ENCODE assay signal across 21 cellular contexts in the genomic region with DNA sequence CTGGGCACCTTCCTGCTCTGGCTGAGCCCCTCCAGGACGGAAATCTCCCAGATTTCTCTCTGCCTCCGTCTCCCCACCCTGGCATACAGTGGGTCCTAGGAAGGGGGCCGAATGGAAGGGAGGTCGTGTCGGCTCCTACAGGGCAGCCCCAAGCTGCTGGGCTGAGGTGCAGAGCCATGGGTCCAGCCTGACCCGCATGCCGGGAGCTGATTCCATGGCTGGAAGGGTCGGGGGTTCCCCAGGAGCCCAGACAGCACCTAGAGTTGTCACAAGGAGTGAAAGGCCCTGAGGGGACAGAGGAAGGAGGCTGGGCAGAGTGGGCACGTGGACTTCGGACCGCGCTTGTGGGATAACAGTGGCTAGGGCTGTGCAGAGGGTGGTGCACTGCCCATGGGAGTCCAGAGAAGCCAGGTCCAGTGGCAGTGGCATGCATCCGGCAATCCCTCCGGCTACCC. TPM values are rescaled to one million over a fixed set of nuclear protein-coding genes. Genes with fewer than 3 reads are reported as not detected.
DNase-seq lines count a peak whose midpoint lies in the region; ATAC-seq and TF ChIP-seq lines count a peak whose summit lies in the region.
"Had no signal": no experiment of that assay in that cellular context is flagged by ENCODE, and none has a peak within 500 bp of the region (broad histone marks: within the 10 kb centered on the region; RNA-seq: fewer than 3 reads in every experiment).

No MANE protein-coding gene starts in this region.

- peak; percentile 46 for DNase-seq in natural killer cell treated with Interleukin-12 subunit alpha and Interleukin-12 subunit beta and Interleukin-15 and Interleukin-18, amount 100 ng/mL, for 72 hours (ENCODE audit: low spot score)
- DNase-seq in natural killer cell = no peak
- peak; percentile 73 for DNase-seq in chondrocyte (ENCODE audit: low spot score)
- DNase-seq in mucosa of descending colon = peak in 2 of 3 donors; percentile 15 to 29
- DNase-seq in transverse colon = no peak
- DNase-seq in AG20443 (ENCODE audit: low spot score) = no peak
- DNase-seq in NCI-H446 (lab: John Stamatoyannopoulos, UW) = no peak
- DNase-seq: activated CD4-positive, alpha-beta memory T cell treated with anti-CD3 and anti-CD28 coated beads for 36 hours; CD4-positive, alpha-beta memory T cell; cortex of kidney; DND-41; NCI-H1694 treated with DMSO at 0.1 percent for 48 hours; NCI-H226; T-helper 1 cell; testis had no signal

- no peak overlapping the region for H3K4me3 ChIP-seq in mucosa of descending colon
- H3K4me3 ChIP-seq in transverse colon = no peak overlapping the region
- H3K4me3 ChIP-seq: GM23248, testis had no signal

- no peak for TF ChIP-seq POLR2A in transverse colon (IDR thresholded peaks at IDR 0.05)

- no peak overlapping the region for H3K27ac Mint-ChIP-seq in natural killer cell treated with Interleukin-12 subunit alpha and Interleukin-12 subunit beta and Interleukin-15 and Interleukin-18, amount 100 ng/mL, for 72 hours
- H3K27ac Mint-ChIP-seq in natural killer cell (no peak overlapping the region), chondrocyte (ENCODE audit: unreplicated experiment) (no peak overlapping the region)
- H3K27ac Mint-ChIP-seq: activated CD4-positive, alpha-beta memory T cell treated with anti-CD3 and anti-CD28 coated beads for 36 hours; activated naive CD4-positive, alpha-beta T cell treated with anti-CD3 and anti-CD28 coated beads, Interleukin-2, amount 50 U/mL, for 72 hours; CD4-positive, alpha-beta memory T cell had no signal

- no peaks in the 10 kb centered on the region for H3K36me3 Mint-ChIP-seq in natural killer cell treated with Interleukin-12 subunit alpha and Interleukin-12 subunit beta and Interleukin-15 and Interleukin-18, amount 100 ng/mL, for 72 hours
- H3K36me3 Mint-ChIP-seq in natural killer cell (no peaks in the 10 kb centered on the region), chondrocyte (ENCODE audit: low read depth) (peaks cover 3% of the 10 kb centered on the region)
- H3K36me3 Mint-ChIP-seq: activated CD4-positive, alpha-beta memory T cell treated with anti-CD3 and anti-CD28 coated beads for 36 hours; activated naive CD4-positive, alpha-beta T cell treated with anti-CD3 and anti-CD28 coated beads, Interleukin-2, amount 50 U/mL, for 72 hours had no signal

- H3K27ac ChIP-seq in transverse colon = no peak overlapping the region
- H3K27ac ChIP-seq: GM23248, RWPE1, testis had no signal

- intact Hi-C loops in natural killer cell (cut with micrococcal nuclease) = no loop called here
- intact Hi-C loops in mucosa of descending colon (cut with DNase I, micrococcal nuclease) = no loop called here
- intact Hi-C loops in transverse colon (cut with DNase I; ENCODE audit: low total_unique reads) = no loop called here

- in situ Hi-C loops in transverse colon (cut with MboI; ENCODE audit: low pct_ligation_motif_present in 1 of 4, low pct_unique_long_range_greater_than_20kb in 1 of 4, low sequenced_read_pairs in 3 of 4) = loop anchor here in 2 of 4 donors (10.0 to 25.0 kb wide), 2 partner anchors 533 to 545 kb away; no protein-coding TSS in a partner anchor

- TF ChIP-seq CTCF in natural killer cell (IDR thresholded peaks at IDR 0.05) = no peak
- TF ChIP-seq CTCF in chondrocyte (IDR thresholded peaks at IDR 0.05) = no peak
- no peak for TF ChIP-seq CTCF in mucosa of descending colon (IDR thresholded peaks at IDR 0.05)
- TF ChIP-seq CTCF in transverse colon (IDR thresholded peaks at IDR 0.05) = no peak

- no peak for TF ChIP-seq EP300 in transverse colon (IDR thresholded peaks at IDR 0.05; ENCODE audit: low read depth)

- H3K9me3 Mint-ChIP-seq in natural killer cell treated with Interleukin-12 subunit alpha and Interleukin-12 subunit beta and Interleukin-15 and Interleukin-18, amount 100 ng/mL, for 72 hours = no peaks in the 10 kb centered on the region
- no peaks in the 10 kb centered on the region for H3K9me3 Mint-ChIP-seq in natural killer cell
- H3K9me3 Mint-ChIP-seq in chondrocyte (ENCODE audit: low read depth) = no peaks in the 10 kb centered on the region
- H3K9me3 Mint-ChIP-seq: activated CD4-positive, alpha-beta memory T cell treated with anti-CD3 and anti-CD28 coated beads for 36 hours; activated naive CD4-positive, alpha-beta T cell treated with anti-CD3 and anti-CD28 coated beads, Interleukin-2, amount 50 U/mL, for 72 hours; CD4-positive, alpha-beta memory T cell had no signal

- ATAC-seq in natural killer cell treated with Interleukin-12 subunit alpha and Interleukin-12 subunit beta and Interleukin-15 and Interleukin-18, amount 100 ng/mL, for 72 hours = peak in 1 of 2 donors; percentile 13
- no peak for ATAC-seq in natural killer cell
- no peak for ATAC-seq in mucosa of descending colon
- no peak for ATAC-seq in HG03135 (IDR thresholded peaks at IDR 0.05; ENCODE audit: unreplicated experiment)
- ATAC-seq: activated naive CD4-positive, alpha-beta T cell treated with anti-CD3 and anti-CD28 coated beads, Interleukin-2, amount 50 U/mL, for 72 hours had no signal

- no peaks in the 10 kb centered on the region for H3K27me3 Mint-ChIP-seq in natural killer cell treated with Interleukin-12 subunit alpha and Interleukin-12 subunit beta and Interleukin-15 and Interleukin-18, amount 100 ng/mL, for 72 hours
- H3K27me3 Mint-ChIP-seq in natural killer cell (ENCODE audit: low read depth in 2 of 2) = no peaks in the 10 kb centered on the region
- no peaks in the 10 kb centered on the region for H3K27me3 Mint-ChIP-seq in chondrocyte (ENCODE audit: low read depth)
- H3K27me3 Mint-ChIP-seq: activated CD4-positive, alpha-beta memory T cell treated with anti-CD3 and anti-CD28 coated beads for 36 hours; CD4-positive, alpha-beta memory T cell had no signal

- H3K9me3 ChIP-seq in mucosa of descending colon = no peaks in the 10 kb centered on the region
- H3K9me3 ChIP-seq in transverse colon = no peaks in the 10 kb centered on the region
- H3K9me3 ChIP-seq: testis had no signal

- no peaks in the 10 kb centered on the region for H3K27me3 ChIP-seq in transverse colon
- H3K27me3 ChIP-seq: testis had no signal

- H3K36me3 ChIP-seq in mucosa of descending colon (ENCODE audit: low read depth) = no peaks in the 10 kb centered on the region
- H3K36me3 ChIP-seq in transverse colon = no peaks in the 10 kb centered on the region

- H3K4me1 ChIP-seq in mucosa of descending colon (ENCODE audit: low read depth) (no peaks in the 10 kb centered on the region), transverse colon (peaks cover 0 to 5% (median 0%) of the 10 kb centered on the region in 4 donors)
- H3K4me1 ChIP-seq: testis had no signal

- 78% methylated on average over 14 of the region's 14 CpGs; no CpG with 5 or more reads in 1 of the 2 donors for WGBS in transverse colon (ENCODE audit: low coverage in 1 of 2), 2 donors

- no peak overlapping the region for H3K4me3 Mint-ChIP-seq in natural killer cell treated with Interleukin-12 subunit alpha and Interleukin-12 subunit beta and Interleukin-15 and Interleukin-18, amount 100 ng/mL, for 72 hours
- H3K4me3 Mint-ChIP-seq in natural killer cell (no peak overlapping the region), chondrocyte (ENCODE audit: unreplicated experiment) (no peak overlapping the region)
- H3K4me3 Mint-ChIP-seq: activated CD4-positive, alpha-beta memory T cell treated with anti-CD3 and anti-CD28 coated beads for 36 hours had no signal

- H3K4me1 Mint-ChIP-seq in natural killer cell treated with Interleukin-12 subunit alpha and Interleukin-12 subunit beta and Interleukin-15 and Interleukin-18, amount 100 ng/mL, for 72 hours (ENCODE audit: low read depth in 2 of 2) = no peaks in the 10 kb centered on the region
- H3K4me1 Mint-ChIP-seq in natural killer cell (no peaks in the 10 kb centered on the region), chondrocyte (ENCODE audit: low read depth) (no peaks in the 10 kb centered on the region)

RNA-seq across cellular contexts. Expression of gene CCND1, which starts 16.5 kb away (rescaled TPM):
- under 1 TPM in 1 of 2 donors, not detected in 1; 0.67 TPM for total RNA-seq in natural killer cell treated with Interleukin-12 subunit alpha and Interleukin-12 subunit beta and Interleukin-15 and Interleukin-18, amount 100 ng/mL, for 72 hours
- 1 to 10 TPM; 1.4 to 2.3 (median 2.3) TPM for total RNA-seq in natural killer cell
- 129 to 300 TPM (median 130 TPM) in 3 replicates for total RNA-seq in chondrocyte
- total RNA-seq in mucosa of descending colon = 10 to 100 TPM; 44.6 to 82.4 (median 58.9) TPM
- total RNA-seq in transverse colon = 10 to 100 TPM; 26.4 to 78.0 (median 45.0) TPM

RNA-seq across cellular contexts. Expression of gene LTO1, which starts 17.7 kb away (rescaled TPM):
- 10 to 100 TPM; 23.4 to 37.7 TPM for total RNA-seq in natural killer cell treated with Interleukin-12 subunit alpha and Interleukin-12 subunit beta and Interleukin-15 and Interleukin-18, amount 100 ng/mL, for 72 hours
- total RNA-seq in natural killer cell = 10 to 100 TPM; 23.2 to 33.5 (median 25.3) TPM
- 15.5 to 21.9 TPM (median 16.2 TPM) in 3 replicates for total RNA-seq in chondrocyte
- 10 to 100 TPM; 21.8 to 30.5 (median 22.4) TPM for total RNA-seq in mucosa of descending colon
- 100 to 1,000 TPM in 1 of 4 donors, 10 to 100 TPM in 3; 28.3 to 131 (median 54.6) TPM for total RNA-seq in transverse colon

RNA-seq across cellular contexts. Expression of gene FGF19, which starts 46.3 kb away (rescaled TPM):
- not detected for total RNA-seq in natural killer cell treated with Interleukin-12 subunit alpha and Interleukin-12 subunit beta and Interleukin-15 and Interleukin-18, amount 100 ng/mL, for 72 hours
- total RNA-seq in natural killer cell (not detected), chondrocyte (not detected in 3 replicates), mucosa of descending colon (not detected), transverse colon (not detected)
- total RNA-seq: activated CD4-positive, alpha-beta memory T cell treated with anti-CD3 and anti-CD28 coated beads for 36 hours; CD4-positive, alpha-beta memory T cell; epithelial cell of proximal tubule; frontal cortex; GM23248 had no signal

Comparison
In these comparisons a context has a peak if more than half of its experiments do, and no peak if none do; other contexts are left out.
1. DNase-seq: peak in natural killer cell treated with Interleukin-12 subunit alpha and Interleukin-12 subunit beta and Interleukin-15 and Interleukin-18, amount 100 ng/mL, for 72 hours (single experiment), chondrocyte (single experiment) and mucosa of descending colon (2 of 3); none in natural killer cell (single experiment), transverse colon (single experiment), AG20443 (single experiment) and NCI-H446 (0 of 2).
2. RNA of gene CCND1, which starts 16.5 kb away (total RNA-seq): 129 to 300 TPM in chondrocyte, 44.6 to 82.4 TPM in mucosa of descending colon and 26.4 to 78.0 TPM in transverse colon; 1.4 to 2.3 TPM in natural killer cell and 0.67 TPM in natural killer cell treated with Interleukin-12 subunit alpha and Interleukin-12 subunit beta and Interleukin-15 and Interleukin-18, amount 100 ng/mL, for 72 hours; every median in the first group is over 4 times any median in the second.